ENCODE assay signal across 7 cellular contexts in the genomic region with DNA sequence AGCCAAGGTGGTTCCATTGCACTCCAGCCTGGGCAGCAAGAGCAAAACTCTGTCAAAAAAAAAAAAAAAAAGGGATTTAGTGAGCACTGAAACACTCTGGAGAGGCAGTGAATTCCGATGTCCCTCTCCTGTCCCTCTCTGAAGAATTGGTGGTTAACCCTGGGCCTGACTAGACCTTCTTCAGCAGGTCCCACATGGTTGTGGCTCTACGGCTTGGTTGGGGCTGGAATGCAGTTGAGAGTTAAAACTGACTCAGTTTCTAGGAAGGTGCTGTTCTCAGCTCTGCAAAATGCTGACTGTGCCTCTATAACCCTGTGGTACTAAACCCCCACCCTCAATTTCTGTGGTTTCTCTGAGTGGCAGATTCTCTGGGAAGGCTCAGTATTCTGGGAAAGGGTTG.
"Had no signal": no experiment of that assay in that cellular context is flagged by ENCODE, and none has a peak within 500 bp of the region (broad histone marks: within the 10 kb centered on the region; RNA-seq: fewer than 3 reads in every experiment).

No MANE protein-coding gene starts in this region.

- H3K4me2 ChIP-seq: GM23338 had no signal

- H3K9me3 ChIP-seq: HAP-1 had no signal

- H3K36me3 ChIP-seq: HAP-1 had no signal

- H3K27ac ChIP-seq: HL-60 had no signal

- H2AFZ ChIP-seq: GM23338 had no signal

- DNase-seq: H7, HFFc6, KBM-7 had no signal

- FAIRE-seq: HepG2 had no signal

- H3K4me3 ChIP-seq: GM23338, HAP-1 had no signal

- H3K4me1 ChIP-seq: HAP-1 had no signal
